Comparison of ENCODE assay signal across 23 cellular contexts in the genomic region with DNA sequence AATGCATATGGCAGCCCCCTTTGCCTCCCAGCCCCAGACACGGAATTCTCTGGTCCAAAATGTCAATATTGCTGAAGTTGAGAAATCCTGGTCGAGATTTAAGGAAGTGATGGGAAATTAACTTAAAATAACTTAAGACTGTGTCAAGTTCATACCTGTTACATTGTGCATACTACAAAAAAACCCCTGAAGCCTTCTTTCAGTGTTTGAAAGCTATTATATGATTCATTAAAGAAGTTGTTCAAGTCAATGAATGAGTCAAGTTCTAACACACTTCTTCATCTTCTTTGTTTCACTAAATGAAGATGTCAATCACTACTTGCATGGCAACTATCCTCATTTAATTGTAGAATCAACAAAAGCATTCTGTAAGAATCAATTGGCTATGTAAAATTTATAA.
A peak's percentile ranks its signal among the peaks of the same experiment; 100 is the strongest.
DNase-seq lines count a peak whose midpoint lies in the region; ATAC-seq, FAIRE-seq and TF ChIP-seq lines count a peak whose summit lies in the region.
"Had no signal": no experiment of that assay in that cellular context is flagged by ENCODE, and none has a peak within 500 bp of the region (broad histone marks: within the 10 kb centered on the region; RNA-seq: fewer than 3 reads in every experiment).

No MANE protein-coding gene starts in this region.

- no peak for TF ChIP-seq CTCF in GM12878 (IDR thresholded peaks at IDR 0.05 in 2 of 3, conservative IDR thresholded peaks at IDR 0.05 in 1 of 3; ENCODE audit: control insufficient read depth in 2 of 3, extremely low read depth in 1 of 3, insufficient read depth in 1 of 3, low read depth in 3 of 3, low read length in 3 of 3)
- TF ChIP-seq CTCF in glutamatergic neuron (IDR thresholded peaks at IDR 0.05; ENCODE audit: partially characterized antibody, unreplicated experiment) = no peak

- peaks cover 29% of the 10 kb centered on the region for H3K9me3 Mint-ChIP-seq in glutamatergic neuron (ENCODE audit: unreplicated experiment)
- H3K9me3 Mint-ChIP-seq in activated CD4-positive, alpha-beta T cell treated with anti-CD3 and anti-CD28 coated beads for 36 hours (ENCODE audit: low read depth) = no peaks in the 10 kb centered on the region
- H3K9me3 Mint-ChIP-seq: CD8-positive, alpha-beta T cell; HFFc6 had no signal

- WGBS in GM12878 (ENCODE audit: insufficient coverage, insufficient replicate concordance, low lambda C conversion rate, missing lambda C conversion rate) = 0% methylated on average over 2 of the region's 2 CpGs
- WGBS in esophagus, 2 donors = 48 to 59% methylated on average over 2 of the region's 2 CpGs

- H3K9ac ChIP-seq in GM12878 (ENCODE audit: control insufficient read depth, insufficient read depth, low read length) = no peak overlapping the region
- H3K9ac ChIP-seq: BLaER1 treated with 17β-estradiol and CSF1 and Interleukin-3, amounts not matched to agents 10 nM and 100 nM had no signal

- CTCF ChIA-PET in GM12878 (lab: Yijun Ruan, JAX) = interaction anchor here (1.5 kb wide), 1 partner anchor 11 kb away, joined by 5 read pairs; no protein-coding TSS in a partner anchor
- CTCF ChIA-PET in activated CD4-positive, alpha-beta T cell treated with anti-CD3 and anti-CD28 coated beads for 36 hours (lab: Charles Lee) = no interaction called here

- POLR2A ChIA-PET in GM12878 (lab: Charles Lee) = no interaction called here
- POLR2A ChIA-PET in activated CD4-positive, alpha-beta T cell treated with anti-CD3 and anti-CD28 coated beads for 36 hours (lab: Charles Lee) = no interaction called here

- RAD21 ChIA-PET in GM12878 (lab: Charles Lee; ENCODE audit: unreplicated experiment) = no interaction called here

- no peaks in the 10 kb centered on the region; the same call in 2 of the 3 replicates for H3K9me3 ChIP-seq in GM12878 (replicated peaks; ENCODE audit: control insufficient read depth, insufficient read depth, low read length)
- H3K9me3 ChIP-seq in esophagus (ENCODE audit: control insufficient read depth in 2 of 2, insufficient read depth in 1 of 2, low read depth in 1 of 2, low read length in 1 of 2) = no peaks in the 10 kb centered on the region
- no peaks in the 10 kb centered on the region for H3K9me3 ChIP-seq in T-helper 17 cell (ENCODE audit: control insufficient read depth, low read length, poor library complexity, severe bottlenecking)

- no peak overlapping the region for H3K4me3 ChIP-seq in GM12878
- H3K4me3 ChIP-seq in esophagus (ENCODE audit: low read depth in 1 of 2, low read length in 2 of 2) = no peak overlapping the region
- H3K4me3 ChIP-seq: BLaER1 treated with 17β-estradiol and CSF1 and Interleukin-3, amounts not matched to agents 10 nM and 100 nM had no signal

- DNase-seq in HPDE6-E6E7 (ENCODE audit: extremely low spot score) (peak; percentile 46), GM12878 (ENCODE audit: low read depth, low spot score) (no peak), glutamatergic neuron (no peak), T-helper 17 cell (no peak), middle frontal gyrus (ENCODE audit: extremely low spot score, low spot score) (no peak)
- no peak for DNase-seq in activated naive CD4-positive, alpha-beta T cell treated with Interleukin-2 at 50 U/mL for 16 hours
- no peak for DNase-seq in activated CD4-positive, alpha-beta T cell treated with anti-CD3 and anti-CD28 coated beads for 36 hours
- DNase-seq: CD8-positive, alpha-beta T cell; DMS 273 treated with DMSO at 0.1 percent for 48 hours; DMS53; DND-41; EL; GOT3; H7; HFFc6; IMR-90 had no signal

- ATAC-seq in GM12878 (peak; percentile 30; the same call in 2 of the 3 replicates), T-helper 17 cell (no peak)
- ATAC-seq in activated CD4-positive, alpha-beta T cell treated with anti-CD3 and anti-CD28 coated beads for 36 hours = no peak
- ATAC-seq: CD8-positive, alpha-beta T cell; HCT116 had no signal

- H3K4me1 Mint-ChIP-seq in glutamatergic neuron (ENCODE audit: low read depth, unreplicated experiment) (peaks cover 57% of the 10 kb centered on the region), T-helper 17 cell (no peaks in the 10 kb centered on the region)
- H3K4me1 Mint-ChIP-seq in activated CD4-positive, alpha-beta T cell treated with anti-CD3 and anti-CD28 coated beads for 36 hours = no peaks in the 10 kb centered on the region
- H3K4me1 Mint-ChIP-seq: B cell had no signal

- FAIRE-seq in GM12878 (lab: Jason Lieb, UNC) = no peak
- FAIRE-seq: GM12891, HTR-8/SVneo had no signal

- no peaks in the 10 kb centered on the region for H3K27me3 ChIP-seq in GM12878 (replicated peaks in 1 of 2; ENCODE audit: control insufficient read depth in 2 of 2, insufficient read depth in 2 of 2, low read length in 1 of 2)
- no peaks in the 10 kb centered on the region for H3K27me3 ChIP-seq in esophagus (ENCODE audit: control insufficient read depth in 1 of 2, insufficient read depth in 2 of 2, low read length in 2 of 2)
- H3K27me3 ChIP-seq: BLaER1 treated with 17β-estradiol and CSF1 and Interleukin-3, amounts not matched to agents 10 nM and 100 nM had no signal

- no TSS peak for BruUV-seq in GM12878 (replicated peaks; lab: Mats Ljungman, UMichigan)

- no peak overlapping the region for H3K4me2 ChIP-seq in GM12878 (ENCODE audit: control insufficient read depth, insufficient read depth)
- H3K4me2 ChIP-seq: BLaER1 treated with 17β-estradiol and CSF1 and Interleukin-3, amounts not matched to agents 10 nM and 100 nM had no signal

- SMC1A ChIA-PET in GM12878 (lab: Charles Lee; ENCODE audit: uncharacterized antibody, unreplicated experiment) = no interaction called here

- no peak for TF ChIP-seq RAD21 in GM12878 (IDR thresholded peaks at IDR 0.05; ENCODE audit: insufficient read depth, low read depth, low read length)

- H3K27ac Mint-ChIP-seq in glutamatergic neuron (ENCODE audit: unreplicated experiment) (peak overlapping the region; percentile 3), T-helper 17 cell (no peak overlapping the region)
- no peak overlapping the region for H3K27ac Mint-ChIP-seq in activated CD4-positive, alpha-beta T cell treated with anti-CD3 and anti-CD28 coated beads for 36 hours
- H3K27ac Mint-ChIP-seq: B cell; CD8-positive, alpha-beta T cell; HFFc6 had no signal

- no peak overlapping the region for H3K4me3 Mint-ChIP-seq in glutamatergic neuron (ENCODE audit: unreplicated experiment)
- H3K4me3 Mint-ChIP-seq in T-helper 17 cell = no peak overlapping the region
- H3K4me3 Mint-ChIP-seq in activated CD4-positive, alpha-beta T cell treated with anti-CD3 and anti-CD28 coated beads for 36 hours = no peak overlapping the region
- H3K4me3 Mint-ChIP-seq: B cell; CD8-positive, alpha-beta T cell; HFFc6 had no signal

- intact Hi-C loops in GM12878 (cut with micrococcal nuclease; ENCODE audit: unreplicated experiment) = no loop called here
- intact Hi-C loops in activated CD4-positive, alpha-beta T cell treated with anti-CD3 and anti-CD28 coated beads for 36 hours (cut with DNase I, micrococcal nuclease) = loop anchor here in 1 of 2 experiments (10.0 kb wide), 1 partner anchor 149 kb away; the partner anchor contains the start of gene KCNJ6

- H2AFZ ChIP-seq in GM12878 (ENCODE audit: control insufficient read depth, low read depth, low read length) = no peak overlapping the region

- H4K20me1 ChIP-seq in GM12878 (ENCODE audit: control insufficient read depth, insufficient read depth) = no peaks in the 10 kb centered on the region
- H4K20me1 ChIP-seq: BLaER1 treated with 17β-estradiol and CSF1 and Interleukin-3, amounts not matched to agents 10 nM and 100 nM had no signal

- TF ChIP-seq EP300 in GM12878 (IDR thresholded peaks at IDR 0.05; ENCODE audit: borderline replicate concordance in 1 of 2, control insufficient read depth in 1 of 2, low read depth in 2 of 2, low read length in 2 of 2) = no peak

- H3K36me3 ChIP-seq in GM12878 (ENCODE audit: control insufficient read depth in 2 of 2, insufficient read depth in 2 of 2, low read length in 1 of 2) = no peaks in the 10 kb centered on the region
- no peaks in the 10 kb centered on the region for H3K36me3 ChIP-seq in esophagus (ENCODE audit: control insufficient read depth in 2 of 2, insufficient read depth in 2 of 2, low read length in 1 of 2)
- H3K36me3 ChIP-seq: BLaER1 treated with 17β-estradiol and CSF1 and Interleukin-3, amounts not matched to agents 10 nM and 100 nM had no signal

- no peak overlapping the region for H3K27ac ChIP-seq in GM12878 (ENCODE audit: control insufficient read depth, insufficient read depth)
- peak overlapping the region; percentile 69 to 87 for H3K27ac ChIP-seq in esophagus (ENCODE audit: low read depth in 2 of 2, low read length in 1 of 2)
- H3K27ac ChIP-seq: BLaER1 treated with 17β-estradiol and CSF1 and Interleukin-3, amounts not matched to agents 10 nM and 100 nM; HL-60 had no signal

- H3K79me2 ChIP-seq in GM12878 (ENCODE audit: control insufficient read depth, insufficient read depth, low read length) = no peaks in the 10 kb centered on the region

- H3K27me3 Mint-ChIP-seq in glutamatergic neuron (ENCODE audit: unreplicated experiment) = peaks cover 9% of the 10 kb centered on the region
- H3K27me3 Mint-ChIP-seq in T-helper 17 cell = peaks cover 24% of the 10 kb centered on the region
- peaks cover 3% of the 10 kb centered on the region for H3K27me3 Mint-ChIP-seq in activated CD4-positive, alpha-beta T cell treated with anti-CD3 and anti-CD28 coated beads for 36 hours
- H3K27me3 Mint-ChIP-seq: B cell had no signal

- TF ChIP-seq POLR2A in GM12878 (IDR thresholded peaks at IDR 0.05; ENCODE audit: low read depth, low read length) = no peak

- H3K4me1 ChIP-seq in GM12878 (ENCODE audit: control insufficient read depth, insufficient read depth, low read length) (no peaks in the 10 kb centered on the region), esophagus (ENCODE audit: control insufficient read depth in 2 of 2, insufficient read depth in 2 of 2, low read length in 1 of 2) (peaks cover 5 to 13% of the 10 kb centered on the region in 2 donors)
- H3K4me1 ChIP-seq: BLaER1 treated with 17β-estradiol and CSF1 and Interleukin-3, amounts not matched to agents 10 nM and 100 nM had no signal

- in situ Hi-C loops in GM12878 (cut with MboI) = no loop called here

- H3K36me3 Mint-ChIP-seq in glutamatergic neuron (ENCODE audit: unreplicated experiment) (no peaks in the 10 kb centered on the region), T-helper 17 cell (ENCODE audit: low read depth) (no peaks in the 10 kb centered on the region)
- H3K36me3 Mint-ChIP-seq in activated CD4-positive, alpha-beta T cell treated with anti-CD3 and anti-CD28 coated beads for 36 hours (ENCODE audit: low read depth) = no peaks in the 10 kb centered on the region
- H3K36me3 Mint-ChIP-seq: CD8-positive, alpha-beta T cell had no signal

TF ChIP-seq in GM12878, 131 proteins besides CTCF, POLR2A, EP300 and RAD21 (continues in another document):
- no peak for TF ChIP-seq ETV6 (conservative IDR thresholded peaks at IDR 0.05 in 1 of 2, IDR thresholded peaks at IDR 0.05 in 1 of 2; ENCODE audit: borderline replicate concordance in 1 of 2, low read depth in 1 of 2)
